ENCODE assay signal across 13 cellular contexts in the genomic region with DNA sequence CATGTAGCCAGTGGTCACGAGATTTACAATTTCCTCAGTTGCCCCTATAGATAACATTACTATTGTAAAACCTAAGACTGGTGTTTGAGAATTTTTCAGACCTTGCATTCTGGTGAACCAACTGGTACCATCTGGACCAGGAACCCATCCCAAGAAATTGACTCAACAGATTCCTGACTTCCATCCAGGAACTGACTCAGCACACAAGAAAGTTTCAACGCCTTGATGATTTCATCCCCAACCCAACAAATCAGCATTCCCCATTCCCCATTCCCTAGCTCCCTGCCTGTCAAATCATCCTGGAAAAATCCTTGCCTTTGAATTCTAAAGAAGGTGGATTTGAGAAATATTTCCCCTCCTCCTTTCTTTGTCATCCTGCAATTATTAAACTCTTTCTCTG.
A peak's percentile ranks its signal among the peaks of the same experiment; 100 is the strongest.
DNase-seq lines count a peak whose midpoint lies in the region; TF ChIP-seq lines count a peak whose summit lies in the region.
"Had no signal": no experiment of that assay in that cellular context is flagged by ENCODE, and none has a peak within 500 bp of the region (broad histone marks: within the 10 kb centered on the region; RNA-seq: fewer than 3 reads in every experiment).

No MANE protein-coding gene starts in this region.

- H3K79me2 ChIP-seq in GM23248 (ENCODE audit: insufficient read depth) (no peaks in the 10 kb centered on the region), smooth muscle cell (ENCODE audit: low read depth) (no peaks in the 10 kb centered on the region)
- H3K79me2 ChIP-seq: hepatocyte had no signal

- H3K36me3 ChIP-seq in GM23248 (ENCODE audit: low read depth), result no peaks in the 10 kb centered on the region
- no peaks in the 10 kb centered on the region for H3K36me3 ChIP-seq in smooth muscle cell (ENCODE audit: low read depth)
- H3K36me3 ChIP-seq: left lung had no signal

- H3K4me2 ChIP-seq in GM23248 (ENCODE audit: unreplicated experiment) (peak overlapping the region; percentile 53), smooth muscle cell (peak overlapping the region; percentile 77)
- H3K4me2 ChIP-seq: hepatocyte had no signal

- peak; percentile 89 for DNase-seq in GM23248
- peak; percentile 29 for DNase-seq in T1000 (lab: John Stamatoyannopoulos, UW)
- DNase-seq in fibroblast of peridontal ligament (ENCODE audit: extremely low read depth), result peak; percentile 98
- no peak for DNase-seq in smooth muscle cell (lab: John Stamatoyannopoulos, UW; ENCODE audit: unreplicated experiment)
- DNase-seq in CD1c-positive myeloid dendritic cell (ENCODE audit: extremely low spot score), result no peak
- DNase-seq in hepatic stellate cell (ENCODE audit: low spot score), result no peak
- DNase-seq in DMS153 (lab: John Stamatoyannopoulos, UW), result no peak
- DNase-seq: activated CD8-positive, alpha-beta T cell treated with anti-CD3 and anti-CD28 coated beads for 36 hours; left lung; naive thymus-derived CD4-positive, alpha-beta T cell; NCI-H1436 treated with DMSO at 0.1 percent for 48 hours; NCI-H69 had no signal

- H3K27me3 ChIP-seq in GM23248 (replicated peaks; ENCODE audit: insufficient read depth) (no peaks in the 10 kb centered on the region), smooth muscle cell (ENCODE audit: low read depth) (no peaks in the 10 kb centered on the region)
- H3K27me3 ChIP-seq: hepatocyte, left lung had no signal

- in situ Hi-C loops in GM23248 (cut with MboI), result no loop called here

- peak overlapping the region; percentile 44 for H3K27ac ChIP-seq in GM23248
- H3K27ac ChIP-seq in smooth muscle cell (ENCODE audit: low read depth), result peak overlapping the region; percentile 90
- H3K27ac ChIP-seq: hepatocyte, left lung had no signal

- H2AFZ ChIP-seq in GM23248 (peak overlapping the region; percentile 70; the same call in 1 of the 2 replicates), smooth muscle cell (ENCODE audit: low read depth) (no peak overlapping the region)
- H2AFZ ChIP-seq: hepatocyte had no signal

- H3K9me3 ChIP-seq in GM23248 (ENCODE audit: low read depth) (no peaks in the 10 kb centered on the region), smooth muscle cell (replicated peaks; ENCODE audit: low read depth) (no peaks in the 10 kb centered on the region)

- H4K20me1 ChIP-seq in GM23248 (ENCODE audit: insufficient read depth), result no peaks in the 10 kb centered on the region
- no peaks in the 10 kb centered on the region for H4K20me1 ChIP-seq in smooth muscle cell (ENCODE audit: low read depth)

- no peak for TF ChIP-seq CTCF in smooth muscle cell (IDR thresholded peaks at IDR 0.05; ENCODE audit: borderline replicate concordance, insufficient read depth, poor library complexity, severe bottlenecking)

- WGBS in GM23248 (ENCODE audit: low coverage in 1 of 2, low lambda C conversion rate in 2 of 2, missing lambda C conversion rate in 2 of 2), 2 experiments, result 15 to 20% methylated on average over 2 of the region's 2 CpGs
- 50% methylated on average over 2 of the region's 2 CpGs for WGBS in smooth muscle cell (ENCODE audit: low lambda C conversion rate)

- H3F3A ChIP-seq in GM23248 (ENCODE audit: insufficient read depth) (peaks cover 14% of the 10 kb centered on the region), smooth muscle cell (ENCODE audit: low read depth) (peaks cover 4% of the 10 kb centered on the region)

- H3K9me2 ChIP-seq in GM23248 (ENCODE audit: insufficient read depth), result no peaks in the 10 kb centered on the region

- peaks cover 19% of the 10 kb centered on the region for H3K4me1 ChIP-seq in GM23248 (ENCODE audit: insufficient read depth)
- peaks cover 9% of the 10 kb centered on the region for H3K4me1 ChIP-seq in smooth muscle cell (ENCODE audit: low read depth)
- H3K4me1 ChIP-seq: left lung had no signal

- H3K4me3 ChIP-seq in GM23248 (peak overlapping the region; percentile 20; the same call in 1 of the 2 replicates), smooth muscle cell (no peak overlapping the region)
- H3K4me3 ChIP-seq: hepatocyte, left lung had no signal

- H3K9ac ChIP-seq in GM23248, result 0 out of 2 replicates have a peak overlapping the region, but pooled peaks have one; percentile 3
- H3K9ac ChIP-seq in smooth muscle cell (ENCODE audit: low read depth), result peak overlapping the region; percentile 67

Comparison
In these comparisons a context has a peak if more than half of its experiments do, and no peak if none do; other contexts are left out.
1. DNase-seq: peak in GM23248 (single experiment), T1000 (single experiment) and fibroblast of peridontal ligament (single experiment); none in smooth muscle cell (single experiment), CD1c-positive myeloid dendritic cell (single experiment), hepatic stellate cell (single experiment) and DMS153 (single experiment).